Comparison of ENCODE assay signal across 1 cellular context in the genomic region with DNA sequence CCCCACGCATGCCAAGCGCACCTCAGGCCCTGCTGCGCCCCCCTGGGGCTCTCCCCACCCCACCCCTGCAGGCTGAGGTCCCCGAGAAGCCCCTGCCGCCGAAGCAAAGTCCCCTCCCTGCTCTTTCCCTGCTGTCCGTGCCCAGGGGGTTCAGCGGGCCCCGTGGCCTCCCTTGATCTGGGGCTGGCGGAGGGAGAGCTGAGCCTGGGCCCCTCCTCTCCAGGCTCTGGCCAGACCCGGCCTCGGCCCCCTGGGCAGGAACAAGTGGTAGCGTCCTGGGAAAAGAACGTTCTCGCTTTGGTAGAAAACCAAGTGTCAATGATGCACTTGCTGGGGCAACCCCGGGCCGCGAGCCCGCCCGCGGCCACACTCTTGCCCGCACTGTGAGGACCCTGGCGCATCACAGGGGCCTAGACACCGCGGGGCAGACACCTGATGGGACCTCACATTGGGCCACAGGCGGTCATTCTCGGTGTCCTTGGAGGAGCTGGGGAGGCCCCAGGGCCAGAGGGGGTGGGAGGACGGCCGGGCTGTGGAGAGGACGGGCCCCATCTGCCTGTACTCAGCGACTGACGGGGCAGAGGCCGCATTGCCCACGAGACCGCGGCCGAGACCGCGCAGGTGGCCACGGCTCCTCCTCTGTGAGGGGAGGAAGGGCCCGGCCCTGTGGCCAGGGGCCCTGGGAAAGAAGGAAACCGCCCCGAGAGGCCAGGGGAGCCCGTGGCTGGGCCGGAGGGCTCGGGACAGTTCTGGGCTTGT.
TF ChIP-seq lines count a peak whose summit lies in the region.

No MANE protein-coding gene starts in this region.

TF ChIP-seq in GM12878, 131 proteins besides CTCF, POLR2A, EP300 and RAD21:
- TF ChIP-seq SP1 (IDR thresholded peaks at IDR 0.05; ENCODE audit: low read depth, low read length) = no peak
- TF ChIP-seq PML (IDR thresholded peaks at IDR 0.05; ENCODE audit: low read length) = no peak
- no peak for TF ChIP-seq SUPT20H (IDR thresholded peaks at IDR 0.05; ENCODE audit: borderline replicate concordance, control insufficient read depth, low read depth, low read length)
- TF ChIP-seq, protein P1, sequence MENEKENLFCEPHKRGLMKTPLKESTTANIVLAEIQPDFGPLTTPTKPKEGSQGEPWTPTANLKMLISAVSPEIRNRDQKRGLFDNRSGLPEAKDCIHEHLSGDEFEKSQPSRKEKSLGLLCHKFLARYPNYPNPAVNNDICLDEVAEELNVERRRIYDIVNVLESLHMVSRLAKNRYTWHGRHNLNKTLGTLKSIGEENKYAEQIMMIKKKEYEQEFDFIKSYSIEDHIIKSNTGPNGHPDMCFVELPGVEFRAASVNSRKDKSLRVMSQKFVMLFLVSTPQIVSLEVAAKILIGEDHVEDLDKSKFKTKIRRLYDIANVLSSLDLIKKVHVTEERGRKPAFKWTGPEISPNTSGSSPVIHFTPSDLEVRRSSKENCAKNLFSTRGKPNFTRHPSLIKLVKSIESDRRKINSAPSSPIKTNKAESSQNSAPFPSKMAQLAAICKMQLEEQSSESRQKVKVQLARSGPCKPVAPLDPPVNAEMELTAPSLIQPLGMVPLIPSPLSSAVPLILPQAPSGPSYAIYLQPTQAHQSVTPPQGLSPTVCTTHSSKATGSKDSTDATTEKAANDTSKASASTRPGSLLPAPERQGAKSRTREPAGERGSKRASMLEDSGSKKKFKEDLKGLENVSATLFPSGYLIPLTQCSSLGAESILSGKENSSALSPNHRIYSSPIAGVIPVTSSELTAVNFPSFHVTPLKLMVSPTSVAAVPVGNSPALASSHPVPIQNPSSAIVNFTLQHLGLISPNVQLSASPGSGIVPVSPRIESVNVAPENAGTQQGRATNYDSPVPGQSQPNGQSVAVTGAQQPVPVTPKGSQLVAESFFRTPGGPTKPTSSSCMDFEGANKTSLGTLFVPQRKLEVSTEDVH (IDR thresholded peaks at IDR 0.05; ENCODE audit: low read depth, partially characterized antibody) = no peak
- TF ChIP-seq BHLHE40 (IDR thresholded peaks at IDR 0.05; ENCODE audit: borderline replicate concordance in 1 of 2, low read depth in 2 of 2, low read length in 1 of 2) = no peak
- no peak for TF ChIP-seq SREBF1 (IDR thresholded peaks at IDR 0.05; ENCODE audit: low read length)
- TF ChIP-seq, protein P2, sequence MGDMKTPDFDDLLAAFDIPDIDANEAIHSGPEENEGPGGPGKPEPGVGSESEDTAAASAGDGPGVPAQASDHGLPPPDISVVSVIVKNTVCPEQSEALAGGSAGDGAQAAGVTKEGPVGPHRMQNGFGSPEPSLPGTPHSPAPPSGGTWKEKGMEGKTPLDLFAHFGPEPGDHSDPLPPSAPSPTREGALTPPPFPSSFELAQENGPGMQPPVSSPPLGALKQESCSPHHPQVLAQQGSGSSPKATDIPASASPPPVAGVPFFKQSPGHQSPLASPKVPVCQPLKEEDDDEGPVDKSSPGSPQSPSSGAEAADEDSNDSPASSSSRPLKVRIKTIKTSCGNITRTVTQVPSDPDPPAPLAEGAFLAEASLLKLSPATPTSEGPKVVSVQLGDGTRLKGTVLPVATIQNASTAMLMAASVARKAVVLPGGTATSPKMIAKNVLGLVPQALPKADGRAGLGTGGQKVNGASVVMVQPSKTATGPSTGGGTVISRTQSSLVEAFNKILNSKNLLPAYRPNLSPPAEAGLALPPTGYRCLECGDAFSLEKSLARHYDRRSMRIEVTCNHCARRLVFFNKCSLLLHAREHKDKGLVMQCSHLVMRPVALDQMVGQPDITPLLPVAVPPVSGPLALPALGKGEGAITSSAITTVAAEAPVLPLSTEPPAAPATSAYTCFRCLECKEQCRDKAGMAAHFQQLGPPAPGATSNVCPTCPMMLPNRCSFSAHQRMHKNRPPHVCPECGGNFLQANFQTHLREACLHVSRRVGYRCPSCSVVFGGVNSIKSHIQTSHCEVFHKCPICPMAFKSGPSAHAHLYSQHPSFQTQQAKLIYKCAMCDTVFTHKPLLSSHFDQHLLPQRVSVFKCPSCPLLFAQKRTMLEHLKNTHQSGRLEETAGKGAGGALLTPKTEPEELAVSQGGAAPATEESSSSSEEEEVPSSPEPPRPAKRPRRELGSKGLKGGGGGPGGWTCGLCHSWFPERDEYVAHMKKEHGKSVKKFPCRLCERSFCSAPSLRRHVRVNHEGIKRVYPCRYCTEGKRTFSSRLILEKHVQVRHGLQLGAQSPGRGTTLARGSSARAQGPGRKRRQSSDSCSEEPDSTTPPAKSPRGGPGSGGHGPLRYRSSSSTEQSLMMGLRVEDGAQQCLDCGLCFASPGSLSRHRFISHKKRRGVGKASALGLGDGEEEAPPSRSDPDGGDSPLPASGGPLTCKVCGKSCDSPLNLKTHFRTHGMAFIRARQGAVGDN (IDR thresholded peaks at IDR 0.05) = no peak
- TF ChIP-seq CBX3 (IDR thresholded peaks at IDR 0.05; ENCODE audit: borderline replicate concordance, low read depth) = no peak
- no peak for TF ChIP-seq RELA (IDR thresholded peaks at IDR 0.05; ENCODE audit: borderline replicate concordance, partially characterized antibody)
- no peak for TF ChIP-seq NBN (IDR thresholded peaks at IDR 0.05)
- no peak for TF ChIP-seq ZZZ3 (IDR thresholded peaks at IDR 0.05; ENCODE audit: control insufficient read depth, insufficient read length, low read depth)
- no peak for TF ChIP-seq YY1 (IDR thresholded peaks at IDR 0.05; ENCODE audit: low read depth, low read length)
- no peak for TF ChIP-seq NRF1 (conservative IDR thresholded peaks at IDR 0.05; ENCODE audit: low read depth, low read length)
- TF ChIP-seq GATAD2B (conservative IDR thresholded peaks at IDR 0.05; ENCODE audit: low read depth) = peak; percentile 71
- TF ChIP-seq MXI1 (IDR thresholded peaks at IDR 0.05; ENCODE audit: low read depth, low read length) = peak; percentile 29; the same call in 1 of the 2 replicates
- no peak for TF ChIP-seq IRF3 (IDR thresholded peaks at IDR 0.05)
- no peak for TF ChIP-seq JUNB (IDR thresholded peaks at IDR 0.05)
- TF ChIP-seq TCF3 (IDR thresholded peaks at IDR 0.05; ENCODE audit: borderline replicate concordance, insufficient read depth, low read depth, low read length) = no peak
- no peak for TF ChIP-seq NR2C2 (IDR thresholded peaks at IDR 0.05; ENCODE audit: borderline replicate concordance, control insufficient read depth, insufficient read length, low read depth)
- TF ChIP-seq ZNF274 (IDR thresholded peaks at IDR 0.05; ENCODE audit: insufficient read depth, insufficient read length) = no peak
- no peak for TF ChIP-seq WRNIP1 (IDR thresholded peaks at IDR 0.05; ENCODE audit: borderline replicate concordance, low read depth, low read length)
- TF ChIP-seq NKRF (conservative IDR thresholded peaks at IDR 0.05) = 0 out of 2 replicates have a peak, but pooled peaks have one; percentile 61
- no peak for TF ChIP-seq NR2F1 (conservative IDR thresholded peaks at IDR 0.05)
- no peak for TF ChIP-seq NFXL1 (IDR thresholded peaks at IDR 0.05; ENCODE audit: borderline replicate concordance)
- 0 out of 2 replicates have a peak, but pooled peaks have one; percentile 19 for TF ChIP-seq TCF12 (IDR thresholded peaks at IDR 0.05; ENCODE audit: low read depth, low read length)
- TF ChIP-seq E4F1 (IDR thresholded peaks at IDR 0.05; ENCODE audit: borderline replicate concordance, partially characterized antibody) = no peak
- no peak; the same call in 1 of the 2 replicates for TF ChIP-seq RUNX3 (IDR thresholded peaks at IDR 0.05; ENCODE audit: low read length)
- TF ChIP-seq CHD2 (IDR thresholded peaks at IDR 0.05; ENCODE audit: borderline replicate concordance, low read depth, low read length) = no peak
- TF ChIP-seq FOXK2 (IDR thresholded peaks at IDR 0.05) = no peak
- TF ChIP-seq KLF5 (IDR thresholded peaks at IDR 0.05; ENCODE audit: partially characterized antibody) = peak; percentile 19
- no peak for TF ChIP-seq ATF3 (IDR thresholded peaks at IDR 0.05; ENCODE audit: borderline replicate concordance, extremely low read depth, low read depth, low read length)
- no peak for TF ChIP-seq BCL11A (IDR thresholded peaks at IDR 0.05; ENCODE audit: low read depth, low read length)
- TF ChIP-seq, protein P3, sequence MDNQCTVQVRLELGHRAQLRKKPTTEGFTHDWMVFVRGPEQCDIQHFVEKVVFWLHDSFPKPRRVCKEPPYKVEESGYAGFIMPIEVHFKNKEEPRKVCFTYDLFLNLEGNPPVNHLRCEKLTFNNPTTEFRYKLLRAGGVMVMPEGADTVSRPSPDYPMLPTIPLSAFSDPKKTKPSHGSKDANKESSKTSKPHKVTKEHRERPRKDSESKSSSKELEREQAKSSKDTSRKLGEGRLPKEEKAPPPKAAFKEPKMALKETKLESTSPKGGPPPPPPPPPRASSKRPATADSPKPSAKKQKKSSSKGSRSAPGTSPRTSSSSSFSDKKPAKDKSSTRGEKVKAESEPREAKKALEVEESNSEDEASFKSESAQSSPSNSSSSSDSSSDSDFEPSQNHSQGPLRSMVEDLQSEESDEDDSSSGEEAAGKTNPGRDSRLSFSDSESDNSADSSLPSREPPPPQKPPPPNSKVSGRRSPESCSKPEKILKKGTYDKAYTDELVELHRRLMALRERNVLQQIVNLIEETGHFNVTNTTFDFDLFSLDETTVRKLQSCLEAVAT (IDR thresholded peaks at IDR 0.05) = no peak
- TF ChIP-seq CHD4 (IDR thresholded peaks at IDR 0.05) = no peak
- TF ChIP-seq ETV6 (conservative IDR thresholded peaks at IDR 0.05 in 1 of 2, IDR thresholded peaks at IDR 0.05 in 1 of 2; ENCODE audit: borderline replicate concordance in 1 of 2, low read depth in 1 of 2) = no peak
- TF ChIP-seq MAX (IDR thresholded peaks at IDR 0.05; ENCODE audit: low read depth, low read length) = no peak
- TF ChIP-seq POLR2AphosphoS2 (IDR thresholded peaks at IDR 0.05; ENCODE audit: low read depth, low read length) = no peak
- TF ChIP-seq CREM (IDR thresholded peaks at IDR 0.05; ENCODE audit: low read depth) = no peak
- TF ChIP-seq MEF2B (IDR thresholded peaks at IDR 0.05; ENCODE audit: partially characterized antibody, poor library complexity, severe bottlenecking) = no peak
- TF ChIP-seq LARP7 (IDR thresholded peaks at IDR 0.05) = 0 out of 2 replicates have a peak, but pooled peaks have one; percentile 53
- no peak; the same call in 1 of the 2 replicates for TF ChIP-seq MTA3 (IDR thresholded peaks at IDR 0.05; ENCODE audit: borderline replicate concordance, low read length)
- no peak for TF ChIP-seq PAX8 (IDR thresholded peaks at IDR 0.05)
- TF ChIP-seq USF1 (IDR thresholded peaks at IDR 0.05; ENCODE audit: borderline replicate concordance, extremely low read length, insufficient read depth, low read depth, low read length) = no peak
- TF ChIP-seq HDAC6 (IDR thresholded peaks at IDR 0.05; ENCODE audit: unreplicated experiment) = no peak
- TF ChIP-seq MYC (IDR thresholded peaks at IDR 0.05; ENCODE audit: insufficient read depth, insufficient read length, insufficient replicate concordance, low read length, severe bottlenecking) = no peak
- TF ChIP-seq FOXM1 (IDR thresholded peaks at IDR 0.05; ENCODE audit: low read depth, low read length) = no peak
- no peak for TF ChIP-seq TBL1XR1 (IDR thresholded peaks at IDR 0.05; ENCODE audit: low read depth, low read length)
- no peak for TF ChIP-seq HCFC1 (IDR thresholded peaks at IDR 0.05; ENCODE audit: low read length)
- no peak for TF ChIP-seq SREBF2 (IDR thresholded peaks at IDR 0.05; ENCODE audit: low read length)
- TF ChIP-seq ZNF622 (IDR thresholded peaks at IDR 0.05) = no peak
TF ChIP-seq in GM12878: peak in this region for 6.
